19 cellular contexts compared by ENCODE assay signal in the genomic region with DNA sequence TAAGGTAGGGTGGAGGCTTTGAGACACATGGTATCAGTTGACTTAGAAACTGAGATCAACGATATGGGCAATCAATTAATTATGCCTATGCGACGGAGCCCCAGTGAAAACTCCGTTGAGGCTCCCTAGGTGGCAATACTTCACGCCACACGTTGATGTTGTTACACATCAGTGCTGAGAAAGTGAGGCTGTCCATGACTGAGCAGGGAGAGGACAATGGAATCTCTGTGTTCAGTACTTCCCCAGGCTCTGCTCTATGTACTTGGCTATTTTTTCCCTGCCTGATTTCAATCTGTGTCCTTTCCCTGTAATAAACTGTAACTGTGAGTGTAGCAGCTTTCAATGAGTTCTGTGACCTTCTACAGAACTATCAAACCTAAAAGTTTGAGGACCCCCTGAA.
"Had no signal": no experiment of that assay in that cellular context is flagged by ENCODE, and none has a peak within 500 bp of the region (broad histone marks: within the 10 kb centered on the region; RNA-seq: fewer than 3 reads in every experiment).

No MANE protein-coding gene starts in this region.

- H3K36me3 ChIP-seq: colonic mucosa, heart left ventricle, left ventricle myocardium inferior, lower lobe of right lung, sigmoid colon, stomach had no signal

- H3K4me3 ChIP-seq: colonic mucosa, heart left ventricle, left ventricle myocardium inferior, lower lobe of right lung, sigmoid colon, skin epidermis, stomach had no signal

- H3K27me3 ChIP-seq: colonic mucosa, sigmoid colon, stomach had no signal

- H3K79me2 ChIP-seq: parathyroid adenoma had no signal

- DNase-seq: cerebellar nuclear complex; colonic mucosa; dermis blood vessel endothelial cell; erythroblast; heart left ventricle; hippocampal formation; left ventricle myocardium inferior; lower lobe of right lung; mesendoderm; naive B cell; sigmoid colon; stimulated activated CD4-positive, alpha-beta T cell treated with anti-CD3 and anti-CD28 coated beads, Interleukin-2, amount 100 ng/mL, for 24 hours; stimulated activated naive CD4-positive, alpha-beta T cell; stomach; substantia nigra; trophoblast cell had no signal

- H3K9ac ChIP-seq: parathyroid adenoma had no signal

- H3K27ac ChIP-seq: colonic mucosa, heart left ventricle, left ventricle myocardium inferior, lower lobe of right lung, parathyroid adenoma, sigmoid colon, skin epidermis, stomach had no signal

- H3K4me3 Mint-ChIP-seq: nephron had no signal

- H3K4me1 ChIP-seq: colonic mucosa, heart left ventricle, left ventricle myocardium inferior, lower lobe of right lung, parathyroid adenoma, sigmoid colon, stomach had no signal

- H3K9me3 ChIP-seq: colonic mucosa, left ventricle myocardium inferior, lower lobe of right lung, sigmoid colon, stomach had no signal

- H3K27ac Mint-ChIP-seq: nephron had no signal

- H2AFZ ChIP-seq: parathyroid adenoma had no signal

- H3K4me1 Mint-ChIP-seq: naive B cell, nephron had no signal
